ENCODE assay signal across 1 cellular context in the genomic region with DNA sequence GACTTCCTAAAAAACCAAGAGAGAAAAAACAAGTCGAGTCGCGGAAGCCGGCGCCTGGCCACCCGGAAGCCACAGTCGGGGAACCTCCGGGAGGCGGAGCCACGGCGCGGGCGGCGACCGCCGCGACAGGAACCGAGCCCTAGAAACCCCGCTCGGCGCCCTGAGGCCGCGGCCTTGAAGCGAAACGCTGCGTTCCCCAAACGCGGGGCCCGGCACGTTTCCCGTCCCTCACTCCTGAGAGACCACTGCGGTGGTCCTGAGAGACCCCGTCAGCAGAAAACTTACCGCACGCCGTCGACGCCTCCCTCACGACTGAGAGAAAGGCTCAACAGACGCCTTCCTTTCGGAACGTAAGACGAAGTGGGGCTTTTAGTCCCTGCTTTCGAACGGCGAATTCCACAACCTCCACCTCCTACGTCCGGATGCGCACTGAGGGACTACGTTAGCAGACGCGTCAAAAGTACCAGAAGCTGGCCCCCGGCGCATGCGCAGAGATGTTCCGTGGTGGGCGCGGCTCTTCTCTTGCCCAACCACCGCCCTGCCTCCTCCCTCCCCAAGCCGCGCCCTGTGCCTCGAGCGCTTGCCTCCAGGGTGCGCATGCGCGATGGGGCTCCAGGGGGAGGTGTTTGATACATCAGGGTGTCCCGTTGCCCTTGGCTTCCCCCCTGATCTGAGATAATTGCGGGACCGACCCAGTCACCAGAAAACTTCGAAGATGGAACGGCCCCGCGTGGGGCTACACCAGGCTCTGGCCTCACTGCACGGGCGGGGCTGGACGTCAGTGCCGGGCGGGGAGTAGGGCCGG.
TF ChIP-seq lines count a peak whose summit lies in the region.

A gene with protein sequence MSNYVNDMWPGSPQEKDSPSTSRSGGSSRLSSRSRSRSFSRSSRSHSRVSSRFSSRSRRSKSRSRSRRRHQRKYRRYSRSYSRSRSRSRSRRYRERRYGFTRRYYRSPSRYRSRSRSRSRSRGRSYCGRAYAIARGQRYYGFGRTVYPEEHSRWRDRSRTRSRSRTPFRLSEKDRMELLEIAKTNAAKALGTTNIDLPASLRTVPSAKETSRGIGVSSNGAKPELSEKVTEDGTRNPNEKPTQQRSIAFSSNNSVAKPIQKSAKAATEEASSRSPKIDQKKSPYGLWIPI (minus strand): TSS at position 431 of the 805 bp plus-strand sequence. CDS start 491 bp downstream, outside the sequence.

TF ChIP-seq in HepG2, 621 proteins besides CTCF, POLR2A, EP300 and RAD21 (continued from another document and continues in another):
- TF ChIP-seq, protein P1, sequence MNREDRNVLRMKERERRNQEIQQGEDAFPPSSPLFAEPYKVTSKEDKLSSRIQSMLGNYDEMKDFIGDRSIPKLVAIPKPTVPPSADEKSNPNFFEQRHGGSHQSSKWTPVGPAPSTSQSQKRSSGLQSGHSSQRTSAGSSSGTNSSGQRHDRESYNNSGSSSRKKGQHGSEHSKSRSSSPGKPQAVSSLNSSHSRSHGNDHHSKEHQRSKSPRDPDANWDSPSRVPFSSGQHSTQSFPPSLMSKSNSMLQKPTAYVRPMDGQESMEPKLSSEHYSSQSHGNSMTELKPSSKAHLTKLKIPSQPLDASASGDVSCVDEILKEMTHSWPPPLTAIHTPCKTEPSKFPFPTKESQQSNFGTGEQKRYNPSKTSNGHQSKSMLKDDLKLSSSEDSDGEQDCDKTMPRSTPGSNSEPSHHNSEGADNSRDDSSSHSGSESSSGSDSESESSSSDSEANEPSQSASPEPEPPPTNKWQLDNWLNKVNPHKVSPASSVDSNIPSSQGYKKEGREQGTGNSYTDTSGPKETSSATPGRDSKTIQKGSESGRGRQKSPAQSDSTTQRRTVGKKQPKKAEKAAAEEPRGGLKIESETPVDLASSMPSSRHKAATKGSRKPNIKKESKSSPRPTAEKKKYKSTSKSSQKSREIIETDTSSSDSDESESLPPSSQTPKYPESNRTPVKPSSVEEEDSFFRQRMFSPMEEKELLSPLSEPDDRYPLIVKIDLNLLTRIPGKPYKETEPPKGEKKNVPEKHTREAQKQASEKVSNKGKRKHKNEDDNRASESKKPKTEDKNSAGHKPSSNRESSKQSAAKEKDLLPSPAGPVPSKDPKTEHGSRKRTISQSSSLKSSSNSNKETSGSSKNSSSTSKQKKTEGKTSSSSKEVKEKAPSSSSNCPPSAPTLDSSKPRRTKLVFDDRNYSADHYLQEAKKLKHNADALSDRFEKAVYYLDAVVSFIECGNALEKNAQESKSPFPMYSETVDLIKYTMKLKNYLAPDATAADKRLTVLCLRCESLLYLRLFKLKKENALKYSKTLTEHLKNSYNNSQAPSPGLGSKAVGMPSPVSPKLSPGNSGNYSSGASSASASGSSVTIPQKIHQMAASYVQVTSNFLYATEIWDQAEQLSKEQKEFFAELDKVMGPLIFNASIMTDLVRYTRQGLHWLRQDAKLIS (CRISPR knock-in tag; IDR thresholded peaks at IDR 0.05), result peak; percentile 87
- peak; percentile 40 for TF ChIP-seq PHF5A (CRISPR knock-in tag; IDR thresholded peaks at IDR 0.05; ENCODE audit: low read depth, unreplicated experiment)
- TF ChIP-seq, protein P2, sequence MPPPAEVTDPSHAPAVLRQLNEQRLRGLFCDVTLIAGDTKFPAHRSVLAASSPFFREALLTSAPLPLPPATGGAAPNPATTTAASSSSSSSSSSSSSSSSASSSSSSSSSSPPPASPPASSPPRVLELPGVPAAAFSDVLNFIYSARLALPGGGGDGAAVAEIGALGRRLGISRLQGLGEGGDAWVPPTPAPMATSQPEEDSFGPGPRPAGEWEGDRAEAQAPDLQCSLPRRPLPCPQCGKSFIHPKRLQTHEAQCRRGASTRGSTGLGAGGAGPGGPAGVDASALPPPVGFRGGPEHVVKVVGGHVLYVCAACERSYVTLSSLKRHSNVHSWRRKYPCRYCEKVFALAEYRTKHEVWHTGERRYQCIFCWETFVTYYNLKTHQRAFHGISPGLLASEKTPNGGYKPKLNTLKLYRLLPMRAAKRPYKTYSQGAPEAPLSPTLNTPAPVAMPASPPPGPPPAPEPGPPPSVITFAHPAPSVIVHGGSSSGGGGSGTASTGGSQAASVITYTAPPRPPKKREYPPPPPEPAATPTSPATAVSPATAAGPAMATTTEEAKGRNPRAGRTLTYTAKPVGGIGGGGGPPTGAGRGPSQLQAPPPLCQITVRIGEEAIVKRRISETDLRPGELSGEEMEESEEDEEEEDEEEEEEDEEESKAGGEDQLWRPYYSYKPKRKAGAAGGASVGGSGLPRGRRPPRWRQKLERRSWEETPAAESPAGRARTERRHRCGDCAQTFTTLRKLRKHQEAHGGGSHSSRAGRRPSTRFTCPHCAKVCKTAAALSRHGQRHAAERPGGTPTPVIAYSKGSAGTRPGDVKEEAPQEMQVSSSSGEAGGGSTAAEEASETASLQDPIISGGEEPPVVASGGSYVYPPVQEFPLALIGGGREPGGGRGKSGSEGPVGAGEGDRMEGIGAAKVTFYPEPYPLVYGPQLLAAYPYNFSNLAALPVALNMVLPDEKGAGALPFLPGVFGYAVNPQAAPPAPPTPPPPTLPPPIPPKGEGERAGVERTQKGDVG (CRISPR knock-in tag; IDR thresholded peaks at IDR 0.05; ENCODE audit: borderline replicate concordance), result peak; percentile 47
- peak; percentile 80 for TF ChIP-seq ETV5 (CRISPR knock-in tag; IDR thresholded peaks at IDR 0.05; ENCODE audit: borderline replicate concordance)
- TF ChIP-seq ELF1 (CRISPR knock-in tag; IDR thresholded peaks at IDR 0.05), result peak; percentile 76
- TF ChIP-seq ZNF33B (CRISPR knock-in tag; IDR thresholded peaks at IDR 0.05), result 0 out of 2 replicates have a peak, but pooled peaks have one; percentile 61
- no peak for TF ChIP-seq TCF12 (IDR thresholded peaks at IDR 0.05)
- no peak for TF ChIP-seq TCF12 (CRISPR knock-in tag; IDR thresholded peaks at IDR 0.05)
- no peak; the same call in 1 of the 2 replicates for TF ChIP-seq XBP1 (CRISPR knock-in tag; IDR thresholded peaks at IDR 0.05)
- TF ChIP-seq REXO4 (CRISPR knock-in tag; IDR thresholded peaks at IDR 0.05; ENCODE audit: borderline replicate concordance), result no peak
- TF ChIP-seq, protein P3, sequence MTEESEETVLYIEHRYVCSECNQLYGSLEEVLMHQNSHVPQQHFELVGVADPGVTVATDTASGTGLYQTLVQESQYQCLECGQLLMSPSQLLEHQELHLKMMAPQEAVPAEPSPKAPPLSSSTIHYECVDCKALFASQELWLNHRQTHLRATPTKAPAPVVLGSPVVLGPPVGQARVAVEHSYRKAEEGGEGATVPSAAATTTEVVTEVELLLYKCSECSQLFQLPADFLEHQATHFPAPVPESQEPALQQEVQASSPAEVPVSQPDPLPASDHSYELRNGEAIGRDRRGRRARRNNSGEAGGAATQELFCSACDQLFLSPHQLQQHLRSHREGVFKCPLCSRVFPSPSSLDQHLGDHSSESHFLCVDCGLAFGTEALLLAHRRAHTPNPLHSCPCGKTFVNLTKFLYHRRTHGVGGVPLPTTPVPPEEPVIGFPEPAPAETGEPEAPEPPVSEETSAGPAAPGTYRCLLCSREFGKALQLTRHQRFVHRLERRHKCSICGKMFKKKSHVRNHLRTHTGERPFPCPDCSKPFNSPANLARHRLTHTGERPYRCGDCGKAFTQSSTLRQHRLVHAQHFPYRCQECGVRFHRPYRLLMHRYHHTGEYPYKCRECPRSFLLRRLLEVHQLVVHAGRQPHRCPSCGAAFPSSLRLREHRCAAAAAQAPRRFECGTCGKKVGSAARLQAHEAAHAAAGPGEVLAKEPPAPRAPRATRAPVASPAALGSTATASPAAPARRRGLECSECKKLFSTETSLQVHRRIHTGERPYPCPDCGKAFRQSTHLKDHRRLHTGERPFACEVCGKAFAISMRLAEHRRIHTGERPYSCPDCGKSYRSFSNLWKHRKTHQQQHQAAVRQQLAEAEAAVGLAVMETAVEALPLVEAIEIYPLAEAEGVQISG (CRISPR knock-in tag; IDR thresholded peaks at IDR 0.05), result peak; percentile 80
- TF ChIP-seq ZNF292 (CRISPR knock-in tag; IDR thresholded peaks at IDR 0.05; ENCODE audit: borderline replicate concordance, low read depth), result no peak
- TF ChIP-seq PAF1 (CRISPR knock-in tag; IDR thresholded peaks at IDR 0.05), result 0 out of 2 replicates have a peak, but pooled peaks have one; percentile 52
- TF ChIP-seq, protein P4, sequence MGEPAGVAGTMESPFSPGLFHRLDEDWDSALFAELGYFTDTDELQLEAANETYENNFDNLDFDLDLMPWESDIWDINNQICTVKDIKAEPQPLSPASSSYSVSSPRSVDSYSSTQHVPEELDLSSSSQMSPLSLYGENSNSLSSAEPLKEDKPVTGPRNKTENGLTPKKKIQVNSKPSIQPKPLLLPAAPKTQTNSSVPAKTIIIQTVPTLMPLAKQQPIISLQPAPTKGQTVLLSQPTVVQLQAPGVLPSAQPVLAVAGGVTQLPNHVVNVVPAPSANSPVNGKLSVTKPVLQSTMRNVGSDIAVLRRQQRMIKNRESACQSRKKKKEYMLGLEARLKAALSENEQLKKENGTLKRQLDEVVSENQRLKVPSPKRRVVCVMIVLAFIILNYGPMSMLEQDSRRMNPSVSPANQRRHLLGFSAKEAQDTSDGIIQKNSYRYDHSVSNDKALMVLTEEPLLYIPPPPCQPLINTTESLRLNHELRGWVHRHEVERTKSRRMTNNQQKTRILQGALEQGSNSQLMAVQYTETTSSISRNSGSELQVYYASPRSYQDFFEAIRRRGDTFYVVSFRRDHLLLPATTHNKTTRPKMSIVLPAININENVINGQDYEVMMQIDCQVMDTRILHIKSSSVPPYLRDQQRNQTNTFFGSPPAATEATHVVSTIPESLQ (CRISPR knock-in tag; conservative IDR thresholded peaks at IDR 0.05), result peak; percentile 71; the same call in 1 of the 2 replicates
- peak; percentile 65; the same call in 1 of the 2 replicates for TF ChIP-seq ZNF567 (CRISPR knock-in tag; IDR thresholded peaks at IDR 0.05; ENCODE audit: borderline replicate concordance)
- TF ChIP-seq MYNN (CRISPR knock-in tag; IDR thresholded peaks at IDR 0.05; ENCODE audit: low read depth), result 0 out of 2 replicates have a peak, but pooled peaks have one; percentile 52
- TF ChIP-seq ZBTB7B (CRISPR knock-in tag; IDR thresholded peaks at IDR 0.05), result no peak; the same call in 1 of the 2 replicates
- peak; percentile 58; the same call in 1 of the 2 replicates for TF ChIP-seq RXRB (CRISPR knock-in tag; IDR thresholded peaks at IDR 0.05; ENCODE audit: borderline replicate concordance)
- peak; percentile 69 for TF ChIP-seq ZNF44 (CRISPR knock-in tag; IDR thresholded peaks at IDR 0.05)
- peak; percentile 73; the same call in 2 of the 3 replicates for TF ChIP-seq MXI1 (IDR thresholded peaks at IDR 0.05; ENCODE audit: borderline replicate concordance, low read depth, low read length)
- no peak for TF ChIP-seq ZNF460 (CRISPR knock-in tag; IDR thresholded peaks at IDR 0.05; ENCODE audit: borderline replicate concordance)
- peak; percentile 44; the same call in 1 of the 2 replicates for TF ChIP-seq NFYB (CRISPR knock-in tag; IDR thresholded peaks at IDR 0.05)
- no peak for TF ChIP-seq ZMYM2 (CRISPR knock-in tag; IDR thresholded peaks at IDR 0.05)
- no peak; the same call in 1 of the 2 replicates for TF ChIP-seq BRCA1 (CRISPR knock-in tag; IDR thresholded peaks at IDR 0.05)
- peak; percentile 74; the same call in 1 of the 2 replicates for TF ChIP-seq ZC3H4 (CRISPR knock-in tag; IDR thresholded peaks at IDR 0.05; ENCODE audit: borderline replicate concordance)
- peak; percentile 92; the same call in 1 of the 2 replicates for TF ChIP-seq KLF9 (CRISPR knock-in tag; IDR thresholded peaks at IDR 0.05; ENCODE audit: low read depth)
- TF ChIP-seq, protein P5, sequence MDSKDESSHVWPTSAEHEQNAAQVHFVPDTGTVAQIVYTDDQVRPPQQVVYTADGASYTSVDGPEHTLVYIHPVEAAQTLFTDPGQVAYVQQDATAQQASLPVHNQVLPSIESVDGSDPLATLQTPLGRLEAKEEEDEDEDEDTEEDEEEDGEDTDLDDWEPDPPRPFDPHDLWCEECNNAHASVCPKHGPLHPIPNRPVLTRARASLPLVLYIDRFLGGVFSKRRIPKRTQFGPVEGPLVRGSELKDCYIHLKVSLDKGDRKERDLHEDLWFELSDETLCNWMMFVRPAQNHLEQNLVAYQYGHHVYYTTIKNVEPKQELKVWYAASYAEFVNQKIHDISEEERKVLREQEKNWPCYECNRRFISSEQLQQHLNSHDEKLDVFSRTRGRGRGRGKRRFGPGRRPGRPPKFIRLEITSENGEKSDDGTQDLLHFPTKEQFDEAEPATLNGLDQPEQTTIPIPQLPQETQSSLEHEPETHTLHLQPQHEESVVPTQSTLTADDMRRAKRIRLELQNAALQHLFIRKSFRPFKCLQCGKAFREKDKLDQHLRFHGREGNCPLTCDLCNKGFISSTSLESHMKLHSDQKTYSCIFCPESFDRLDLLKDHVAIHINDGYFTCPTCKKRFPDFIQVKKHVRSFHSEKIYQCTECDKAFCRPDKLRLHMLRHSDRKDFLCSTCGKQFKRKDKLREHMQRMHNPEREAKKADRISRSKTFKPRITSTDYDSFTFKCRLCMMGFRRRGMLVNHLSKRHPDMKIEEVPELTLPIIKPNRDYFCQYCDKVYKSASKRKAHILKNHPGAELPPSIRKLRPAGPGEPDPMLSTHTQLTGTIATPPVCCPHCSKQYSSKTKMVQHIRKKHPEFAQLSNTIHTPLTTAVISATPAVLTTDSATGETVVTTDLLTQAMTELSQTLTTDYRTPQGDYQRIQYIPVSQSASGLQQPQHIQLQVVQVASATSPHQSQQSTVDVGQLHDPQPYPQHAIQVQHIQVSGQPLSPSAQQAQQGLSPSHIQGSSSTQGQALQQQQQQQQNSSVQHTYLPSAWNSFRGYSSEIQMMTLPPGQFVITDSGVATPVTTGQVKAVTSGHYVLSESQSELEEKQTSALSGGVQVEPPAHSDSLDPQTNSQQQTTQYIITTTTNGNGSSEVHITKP (CRISPR knock-in tag; IDR thresholded peaks at IDR 0.05; ENCODE audit: low read depth), result peak; percentile 48; the same call in 1 of the 2 replicates
- TF ChIP-seq NFKB2 (CRISPR knock-in tag; IDR thresholded peaks at IDR 0.05; ENCODE audit: borderline replicate concordance), result peak; percentile 96
- TF ChIP-seq RELA (CRISPR knock-in tag; IDR thresholded peaks at IDR 0.05), result peak; percentile 94; the same call in 1 of the 2 replicates
- TF ChIP-seq ZNF614 (CRISPR knock-in tag; IDR thresholded peaks at IDR 0.05; ENCODE audit: borderline replicate concordance), result peak; percentile 97
- TF ChIP-seq, protein P6, sequence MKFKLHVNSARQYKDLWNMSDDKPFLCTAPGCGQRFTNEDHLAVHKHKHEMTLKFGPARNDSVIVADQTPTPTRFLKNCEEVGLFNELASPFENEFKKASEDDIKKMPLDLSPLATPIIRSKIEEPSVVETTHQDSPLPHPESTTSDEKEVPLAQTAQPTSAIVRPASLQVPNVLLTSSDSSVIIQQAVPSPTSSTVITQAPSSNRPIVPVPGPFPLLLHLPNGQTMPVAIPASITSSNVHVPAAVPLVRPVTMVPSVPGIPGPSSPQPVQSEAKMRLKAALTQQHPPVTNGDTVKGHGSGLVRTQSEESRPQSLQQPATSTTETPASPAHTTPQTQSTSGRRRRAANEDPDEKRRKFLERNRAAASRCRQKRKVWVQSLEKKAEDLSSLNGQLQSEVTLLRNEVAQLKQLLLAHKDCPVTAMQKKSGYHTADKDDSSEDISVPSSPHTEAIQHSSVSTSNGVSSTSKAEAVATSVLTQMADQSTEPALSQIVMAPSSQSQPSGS (CRISPR knock-in tag; IDR thresholded peaks at IDR 0.05), result peak; percentile 63; the same call in 1 of the 2 replicates
- TF ChIP-seq ZNF616 (CRISPR knock-in tag; IDR thresholded peaks at IDR 0.05; ENCODE audit: low read depth), result peak; percentile 72; the same call in 1 of the 2 replicates
- TF ChIP-seq HNRNPK (IDR thresholded peaks at IDR 0.05; ENCODE audit: low read depth, low read length, poor library complexity, severe bottlenecking), result peak; percentile 7
- TF ChIP-seq CBX5 (CRISPR knock-in tag; IDR thresholded peaks at IDR 0.05; ENCODE audit: borderline replicate concordance), result 0 out of 2 replicates have a peak, but pooled peaks have one; percentile 65
